Comparison of ENCODE assay signal across 13 cellular contexts in the genomic region with DNA sequence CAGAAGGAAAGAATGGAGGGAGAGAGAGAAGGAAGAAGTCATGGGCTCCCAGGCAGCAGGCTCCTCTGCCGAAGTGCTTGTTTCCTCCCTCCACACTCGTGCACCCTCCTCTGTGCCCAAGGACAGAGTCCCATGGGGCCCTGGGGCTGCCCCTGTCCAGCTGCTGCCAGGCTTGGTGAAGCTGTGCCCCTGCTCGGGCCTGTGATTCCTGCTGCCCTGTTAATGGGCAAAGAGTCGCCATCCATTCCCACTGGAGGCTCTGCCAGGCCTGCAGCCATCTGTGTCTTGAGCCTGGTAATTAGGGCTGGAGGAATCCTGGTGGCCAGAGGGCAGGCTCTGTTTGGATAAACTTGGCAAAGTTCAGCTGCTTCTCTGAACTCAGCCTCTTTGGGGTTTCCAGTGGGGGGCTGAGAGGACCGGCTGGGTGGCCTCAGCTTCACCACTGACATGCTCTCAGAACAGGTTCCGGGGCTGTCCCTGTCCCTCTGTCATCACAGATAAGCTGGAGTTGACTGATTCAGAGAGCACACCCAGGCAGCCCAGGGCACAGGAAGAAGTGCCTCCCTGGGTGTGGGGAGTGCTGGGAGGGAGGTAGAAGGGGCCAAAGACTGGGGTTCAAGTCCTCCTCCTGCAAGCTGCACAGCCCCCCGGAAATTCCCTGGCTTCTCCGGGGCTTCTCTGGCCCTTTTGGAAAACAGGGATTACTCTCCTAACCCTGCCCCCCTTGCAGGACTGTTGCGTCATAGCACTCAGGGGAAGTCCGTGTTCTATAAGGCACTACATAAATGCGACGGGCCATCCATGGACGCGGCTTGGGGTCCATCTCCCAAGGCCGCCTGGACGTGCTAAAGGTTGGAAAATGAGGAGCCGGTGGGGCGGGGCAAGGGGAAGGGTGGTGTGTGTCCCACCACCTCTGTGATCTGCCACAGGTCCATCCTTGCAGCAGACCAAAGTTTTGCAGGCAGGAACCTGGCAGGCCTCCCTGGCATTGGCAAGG.
DNase-seq lines count a peak whose midpoint lies in the region; ATAC-seq and TF ChIP-seq lines count a peak whose summit lies in the region.
"Had no signal": no experiment of that assay in that cellular context is flagged by ENCODE, and none has a peak within 500 bp of the region (broad histone marks: within the 10 kb centered on the region; RNA-seq: fewer than 3 reads in every experiment).

No MANE protein-coding gene starts in this region.

- no peak overlapping the region for H3K4me3 Mint-ChIP-seq in activated CD4-positive, alpha-beta T cell treated with anti-CD3 and anti-CD28 coated beads for 36 hours
- H3K4me3 Mint-ChIP-seq in nephron progenitor cell = no peak overlapping the region

- H3K36me3 ChIP-seq in smooth muscle cell (ENCODE audit: low read depth) (no peaks in the 10 kb centered on the region), transverse colon (no peaks in the 10 kb centered on the region)
- H3K36me3 ChIP-seq: thyroid gland had no signal

- intact Hi-C loops in activated CD4-positive, alpha-beta T cell treated with anti-CD3 and anti-CD28 coated beads for 36 hours (cut with DNase I, micrococcal nuclease) = loop anchor here (5.0 to 10.0 kb wide), 5 partner anchors 52 to 526 kb away; no protein-coding TSS in a partner anchor
- intact Hi-C loops in transverse colon (cut with DNase I; ENCODE audit: low total_unique reads) = no loop called here

- DNase-seq in activated CD4-positive, alpha-beta T cell treated with anti-CD3 and anti-CD28 coated beads for 36 hours = peak; percentile 65
- no peak for DNase-seq in activated CD4-positive, alpha-beta T cell treated with anti-CD3 and anti-CD28 coated beads, Interleukin-2, amount 50 U/mL, for 1 hour
- DNase-seq in nephron progenitor cell = no peak
- no peak for DNase-seq in smooth muscle cell (lab: John Stamatoyannopoulos, UW; ENCODE audit: unreplicated experiment)
- no peak for DNase-seq in transverse colon
- DNase-seq in EL = no peak
- DNase-seq: cortex of kidney, NCI-H1930, SIG-M5, thyroid gland had no signal

- peaks cover 11% of the 10 kb centered on the region for H3K27me3 Mint-ChIP-seq in activated CD4-positive, alpha-beta T cell treated with anti-CD3 and anti-CD28 coated beads for 36 hours
- peaks cover 67% of the 10 kb centered on the region for H3K27me3 Mint-ChIP-seq in nephron progenitor cell (ENCODE audit: low read depth, poor library complexity)

- no peaks in the 10 kb centered on the region for H3K4me1 Mint-ChIP-seq in activated CD4-positive, alpha-beta T cell treated with anti-CD3 and anti-CD28 coated beads for 36 hours
- H3K4me1 Mint-ChIP-seq in nephron progenitor cell = peaks cover 40% of the 10 kb centered on the region

- in situ Hi-C loops in transverse colon (cut with MboI; ENCODE audit: low pct_ligation_motif_present in 1 of 4, low pct_unique_long_range_greater_than_20kb in 1 of 4, low sequenced_read_pairs in 3 of 4) = no loop called here

- WGBS in smooth muscle cell (ENCODE audit: low lambda C conversion rate) = 83% methylated on average over 18 of the region's 18 CpGs
- WGBS in transverse colon (ENCODE audit: low coverage in 1 of 2), 2 donors = 66 to 73% methylated on average over 2 to 16 of the region's 18 CpGs

- H3K9me3 ChIP-seq in smooth muscle cell (replicated peaks; ENCODE audit: low read depth) (no peaks in the 10 kb centered on the region), transverse colon (no peaks in the 10 kb centered on the region)
- H3K9me3 ChIP-seq: thyroid gland had no signal

- no peak overlapping the region for H3K4me2 ChIP-seq in smooth muscle cell
- H3K4me2 ChIP-seq: hepatocyte had no signal

- no peaks in the 10 kb centered on the region for H3F3A ChIP-seq in smooth muscle cell (ENCODE audit: low read depth)

- no peak overlapping the region for H3K27ac Mint-ChIP-seq in activated CD4-positive, alpha-beta T cell treated with anti-CD3 and anti-CD28 coated beads for 36 hours
- H3K27ac Mint-ChIP-seq in nephron progenitor cell = peak overlapping the region; percentile 86

- H3K27ac ChIP-seq in smooth muscle cell (ENCODE audit: low read depth) (no peak overlapping the region), transverse colon (no peak overlapping the region)
- H3K27ac ChIP-seq: hepatocyte, thyroid gland had no signal

- no peaks in the 10 kb centered on the region for H4K20me1 ChIP-seq in smooth muscle cell (ENCODE audit: low read depth)

- peak; percentile 99 for ATAC-seq in activated CD4-positive, alpha-beta T cell treated with anti-CD3 and anti-CD28 coated beads for 36 hours
- ATAC-seq in GM21367 (IDR thresholded peaks at IDR 0.05; ENCODE audit: unreplicated experiment) (peak; percentile 64), HG03196 (IDR thresholded peaks at IDR 0.05; ENCODE audit: unreplicated experiment) (peak; percentile 54)

- no peaks in the 10 kb centered on the region for H3K4me1 ChIP-seq in smooth muscle cell (ENCODE audit: low read depth)
- no peaks in the 10 kb centered on the region for H3K4me1 ChIP-seq in transverse colon
- H3K4me1 ChIP-seq: thyroid gland had no signal

- no peaks in the 10 kb centered on the region for H3K9me3 Mint-ChIP-seq in activated CD4-positive, alpha-beta T cell treated with anti-CD3 and anti-CD28 coated beads for 36 hours (ENCODE audit: low read depth)
- peaks cover 11% of the 10 kb centered on the region for H3K9me3 Mint-ChIP-seq in nephron progenitor cell

- no peak overlapping the region for H3K9ac ChIP-seq in smooth muscle cell (ENCODE audit: low read depth)

- TF ChIP-seq EP300 in transverse colon (IDR thresholded peaks at IDR 0.05; ENCODE audit: low read depth) = no peak

- H3K4me3 ChIP-seq in smooth muscle cell (no peak overlapping the region), transverse colon (no peak overlapping the region)
- H3K4me3 ChIP-seq: hepatocyte, thyroid gland had no signal

- no peak overlapping the region for H2AFZ ChIP-seq in smooth muscle cell (ENCODE audit: low read depth)
- H2AFZ ChIP-seq: hepatocyte had no signal

- H3K36me3 Mint-ChIP-seq in activated CD4-positive, alpha-beta T cell treated with anti-CD3 and anti-CD28 coated beads for 36 hours (ENCODE audit: low read depth) = no peaks in the 10 kb centered on the region
- H3K36me3 Mint-ChIP-seq in nephron progenitor cell (ENCODE audit: low read depth) = no peaks in the 10 kb centered on the region

- TF ChIP-seq POLR2A in transverse colon (IDR thresholded peaks at IDR 0.05) = no peak

- POLR2A ChIA-PET in activated CD4-positive, alpha-beta T cell treated with anti-CD3 and anti-CD28 coated beads for 36 hours (lab: Charles Lee) = no interaction called here

- TF ChIP-seq CTCF in nephron progenitor cell (IDR thresholded peaks at IDR 0.05) = no peak
- TF ChIP-seq CTCF in smooth muscle cell (IDR thresholded peaks at IDR 0.05; ENCODE audit: borderline replicate concordance, insufficient read depth, poor library complexity, severe bottlenecking) = no peak
- no peak for TF ChIP-seq CTCF in transverse colon (IDR thresholded peaks at IDR 0.05)

- H3K27me3 ChIP-seq in smooth muscle cell (ENCODE audit: low read depth) (peaks cover 49% of the 10 kb centered on the region), transverse colon (no peaks in the 10 kb centered on the region)
- H3K27me3 ChIP-seq: hepatocyte, thyroid gland had no signal

- CTCF ChIA-PET in activated CD4-positive, alpha-beta T cell treated with anti-CD3 and anti-CD28 coated beads for 36 hours (lab: Charles Lee) = interaction anchor here (1.1 kb wide), 1 partner anchor 9 kb away, joined by 3 read pairs; no protein-coding TSS in a partner anchor

- H3K79me2 ChIP-seq in smooth muscle cell (ENCODE audit: low read depth) = no peaks in the 10 kb centered on the region
- H3K79me2 ChIP-seq: hepatocyte had no signal
